ENCODE assay signal across 9 cellular contexts in the genomic region with DNA sequence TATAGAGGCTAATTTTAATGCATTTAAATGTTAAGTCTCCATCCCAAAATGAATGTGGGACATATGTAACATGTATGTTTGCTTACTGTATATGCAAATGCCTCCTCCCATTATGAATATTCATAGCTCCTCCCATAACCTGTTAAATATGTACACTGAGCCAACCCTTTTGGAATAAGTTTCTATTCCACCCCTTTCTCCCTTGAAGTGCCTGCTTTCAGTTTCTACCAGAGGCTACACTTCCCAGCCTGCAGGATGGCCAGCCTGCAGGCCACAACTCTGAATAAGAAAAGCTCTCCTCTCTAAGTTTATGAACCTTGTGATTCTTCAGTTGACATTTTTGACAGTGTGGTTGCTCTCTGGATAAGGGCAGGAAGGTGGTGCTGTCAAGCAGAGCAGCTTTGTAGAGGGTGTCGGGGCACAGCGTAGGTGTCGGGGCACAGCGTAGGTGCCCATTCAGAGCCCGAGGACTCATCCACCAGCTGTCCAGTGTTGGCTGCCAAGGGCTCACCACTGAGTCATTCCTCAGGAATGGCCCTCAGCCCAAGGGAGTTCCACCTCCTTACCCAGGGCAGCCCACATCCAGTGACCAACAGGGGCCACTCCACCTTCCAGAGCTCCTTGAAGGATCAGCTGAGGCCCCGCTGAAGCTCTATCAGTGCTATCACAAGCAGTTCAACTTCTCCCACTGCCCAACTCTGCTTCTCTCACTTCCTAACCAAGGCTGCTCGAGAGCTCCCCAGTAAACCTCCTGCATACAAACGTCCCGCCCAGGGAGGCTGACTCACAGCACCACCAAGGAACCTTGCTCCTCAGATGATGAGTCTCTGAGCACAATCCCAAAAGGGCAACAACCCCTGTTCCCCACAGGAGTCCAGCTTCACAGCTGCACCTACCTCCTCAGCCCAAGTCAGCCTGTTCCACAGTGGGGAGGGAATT. TPM values are rescaled to one million over a fixed set of nuclear protein-coding genes. Genes with fewer than 3 reads are reported as not detected.
DNase-seq lines count a peak whose midpoint lies in the region; ATAC-seq and TF ChIP-seq lines count a peak whose summit lies in the region.
"Had no signal": no experiment of that assay in that cellular context is flagged by ENCODE, and none has a peak within 500 bp of the region (broad histone marks: within the 10 kb centered on the region; RNA-seq: fewer than 3 reads in every experiment).

No MANE protein-coding gene starts in this region.

- DNase-seq in ELR (ENCODE audit: low read depth) (peak; percentile 93), Peyer's patch (peak in 2 of 3 donors; percentile 81 to 83), fibroblast of gingiva (ENCODE audit: low read depth) (peak; percentile 75), renal cortical epithelial cell (ENCODE audit: low read depth) (peak; percentile 96), Kasumi-1 (lab: John Stamatoyannopoulos, UW) (no peak)
- DNase-seq: activated CD4-positive, alpha-beta T cell treated with anti-CD3 and anti-CD28 coated beads for 4 hours had no signal

- peaks cover 0 to 20% (median 2%) of the 10 kb centered on the region in 4 donors for H3K4me1 ChIP-seq in Peyer's patch

- ATAC-seq in HG03354 (IDR thresholded peaks at IDR 0.05; ENCODE audit: poor library complexity, severe bottlenecking, unreplicated experiment) (no peak), HG03108 (IDR thresholded peaks at IDR 0.05; ENCODE audit: unreplicated experiment) (no peak), GM18520 (IDR thresholded peaks at IDR 0.05; ENCODE audit: unreplicated experiment) (no peak)

- no peaks in the 10 kb centered on the region for H3K9me3 ChIP-seq in Peyer's patch

- no peaks in the 10 kb centered on the region for H3K36me3 ChIP-seq in Peyer's patch

- no peaks in the 10 kb centered on the region for H3K27me3 ChIP-seq in Peyer's patch

- H3K27ac ChIP-seq in Peyer's patch: peak overlapping the region in 2 of 4 donors; percentile 65 to 85

- TF ChIP-seq CTCF in Peyer's patch (IDR thresholded peaks at IDR 0.05): no peak

- no peak for TF ChIP-seq POLR2A in Peyer's patch (IDR thresholded peaks at IDR 0.05)

- H3K4me3 ChIP-seq in Peyer's patch: peak overlapping the region in 1 of 4 donors; percentile 11

RNA-seq across cellular contexts. Expression of a gene that starts 31.4 kb away (rescaled TPM):
- total RNA-seq in Peyer's patch (10 to 100 TPM; 21.5 to 98.2 (median 62.7) TPM), renal cortical epithelial cell (2.2 and 3.0 TPM in 2 replicates)

Comparison
In these comparisons a context has a peak if more than half of its experiments do, and no peak if none do; other contexts are left out.
1. DNase-seq: peak in ELR (single experiment), Peyer's patch (2 of 3), fibroblast of gingiva (single experiment) and renal cortical epithelial cell (single experiment); none in Kasumi-1 (0 of 2).